Comparison of ENCODE assay signal across 1 cellular context in the genomic region with DNA sequence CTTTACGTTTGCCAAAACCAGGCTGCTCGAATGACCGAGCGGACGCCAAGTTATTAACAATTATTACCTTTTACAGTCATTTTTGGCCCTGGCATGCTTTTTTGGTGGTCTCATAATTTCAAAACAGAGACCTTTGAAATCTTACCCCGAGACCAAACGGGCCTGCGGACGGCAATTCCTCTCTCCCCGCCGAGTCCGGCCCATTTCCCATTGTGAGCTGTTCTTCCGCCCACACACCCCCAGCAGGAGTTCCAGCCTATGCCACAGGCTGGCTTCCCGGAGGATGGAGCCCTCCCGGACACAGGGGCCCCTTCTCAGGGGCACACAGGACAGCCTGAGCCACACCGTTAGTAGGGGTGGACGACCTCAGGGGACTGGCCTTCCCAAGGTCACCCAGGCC.
TF ChIP-seq lines count a peak whose summit lies in the region.

No MANE protein-coding gene starts in this region.

TF ChIP-seq in H1, 55 proteins besides CTCF, POLR2A, EP300 and RAD21 (continued from another document):
- peak; percentile 95 for TF ChIP-seq EGR1 (IDR thresholded peaks at IDR 0.05; ENCODE audit: borderline replicate concordance, low read depth, low read length)
TF ChIP-seq in H1: peak in this region for 1.
